ENCODE assay signal across 8 cellular contexts in genomic region chr15:40952301-40952900, GRCh38. TPM values are rescaled to one million over a fixed set of nuclear protein-coding genes. Genes with fewer than 3 reads are reported as not detected.
DNase-seq lines count a peak whose midpoint lies in the region; ATAC-seq and TF ChIP-seq lines count a peak whose summit lies in the region.

No MANE protein-coding gene starts in this region.

- H3K4me1 ChIP-seq in ascending aorta: peaks cover 7 to 29% of the 10 kb centered on the region in 2 donors
- peaks cover 0 to 21% (median 5%) of the 10 kb centered on the region in 4 donors for H3K4me1 ChIP-seq in tibial nerve

- 49 to 50% methylated on average over 22 to 23 of the region's 23 CpGs for WGBS in lower leg skin, 2 donors
- WGBS in tibial nerve, 2 donors: 72 to 87% methylated on average over 9 to 10 of the region's 23 CpGs

- ATAC-seq in activated T-cell treated with anti-CD3 and anti-CD28 coated beads, Interleukin-2, amount 50 U/mL, for 72 hours (replicated peaks in 1 of 2): no peak

- no peaks in the 10 kb centered on the region for H3K27me3 Mint-ChIP-seq in activated T-cell treated with anti-CD3 and anti-CD28 coated beads, Interleukin-2, amount 50 U/mL, for 72 hours (ENCODE audit: low read depth)

- H3K27me3 ChIP-seq in ascending aorta (no peaks in the 10 kb centered on the region), tibial nerve (peaks cover 0 to 10% of the 10 kb centered on the region in 2 donors)

- DNase-seq in activated T-cell treated with anti-CD3 and anti-CD28 coated beads, Interleukin-2, amount 50 U/mL, for 72 hours: peak in 1 of 2 donors; percentile 35
- DNase-seq in activated T-cell treated with anti-CD3 and anti-CD28 coated beads, Interleukin-2, amount 50 U/mL, for 48 hours: no peak
- DNase-seq in ascending aorta (ENCODE audit: low spot score in 2 of 2): no peak
- DNase-seq in lower leg skin (ENCODE audit: low spot score in 2 of 2): no peak
- DNase-seq in tibial nerve (ENCODE audit: low spot score in 2 of 2): no peak
- no peak for DNase-seq in NCI-H1436 treated with DMSO at 0.1 percent for 48 hours (lab: John Stamatoyannopoulos, UW)
- no peak for DNase-seq in medulla oblongata (ENCODE audit: extremely low spot score)
- DNase-seq in NCI-H1930 (lab: John Stamatoyannopoulos, UW): no peak

- intact Hi-C loops in ascending aorta (cut with DNase I) (loop anchor here (2.0 kb wide), 1 partner anchor 46 kb away; no protein-coding TSS in a partner anchor), lower leg skin (cut with DNase I; ENCODE audit: low total_unique reads) (no loop called here)

- H3K4me3 ChIP-seq in ascending aorta: peak overlapping the region; percentile 64 to 96
- H3K4me3 ChIP-seq in lower leg skin (ENCODE audit: low read depth, poor library complexity, severe bottlenecking): peak overlapping the region; percentile 43
- H3K4me3 ChIP-seq in tibial nerve: peak overlapping the region; percentile 32 to 70 (median 62)

- no peaks in the 10 kb centered on the region for H3K9me3 ChIP-seq in ascending aorta
- H3K9me3 ChIP-seq in tibial nerve: no peaks in the 10 kb centered on the region

- peak overlapping the region; percentile 94 to 95 for H3K4me3 Mint-ChIP-seq in activated T-cell treated with anti-CD3 and anti-CD28 coated beads, Interleukin-2, amount 50 U/mL, for 72 hours

- H3K9me3 Mint-ChIP-seq in activated T-cell treated with anti-CD3 and anti-CD28 coated beads, Interleukin-2, amount 50 U/mL, for 72 hours: no peaks in the 10 kb centered on the region

- H3K27ac ChIP-seq in ascending aorta (peak overlapping the region; percentile 80 to 82), tibial nerve (peak overlapping the region in 2 of 4 donors; percentile 35 to 72)

- H3K36me3 ChIP-seq in ascending aorta: no peaks in the 10 kb centered on the region
- H3K36me3 ChIP-seq in tibial nerve: no peaks in the 10 kb centered on the region

- H3K36me3 Mint-ChIP-seq in activated T-cell treated with anti-CD3 and anti-CD28 coated beads, Interleukin-2, amount 50 U/mL, for 72 hours (ENCODE audit: insufficient read depth in 2 of 2): peaks cover 19 to 26% of the 10 kb centered on the region in 2 donors

- TF ChIP-seq POLR2A in lower leg skin (IDR thresholded peaks at IDR 0.05) (no peak), tibial nerve (IDR thresholded peaks at IDR 0.05) (no peak)

- H3K27ac Mint-ChIP-seq in activated T-cell treated with anti-CD3 and anti-CD28 coated beads, Interleukin-2, amount 50 U/mL, for 72 hours: peak overlapping the region; percentile 96

- no peak for TF ChIP-seq CTCF in ascending aorta (IDR thresholded peaks at IDR 0.05)
- TF ChIP-seq CTCF in lower leg skin (IDR thresholded peaks at IDR 0.05): no peak
- no peak for TF ChIP-seq CTCF in tibial nerve (IDR thresholded peaks at IDR 0.05)

- TF ChIP-seq EP300 in tibial nerve (IDR thresholded peaks at IDR 0.05): no peak

- peaks cover 38% of the 10 kb centered on the region for H3K4me1 Mint-ChIP-seq in activated T-cell treated with anti-CD3 and anti-CD28 coated beads, Interleukin-2, amount 50 U/mL, for 72 hours (ENCODE audit: low read depth)

RNA-seq across cellular contexts. Expression of gene CHAC1, which starts 0.9 kb away (rescaled TPM):
- total RNA-seq in activated T-cell treated with anti-CD3 and anti-CD28 coated beads, Interleukin-2, amount 50 U/mL, for 72 hours: 10 to 100 TPM; 77.8 to 83.0 TPM
- total RNA-seq in ascending aorta (28.5 TPM), lower leg skin (10 to 100 TPM in 1 of 4 donors, 1 to 10 TPM in 1, under 1 TPM in 1, not detected in 1; 0.81 to 13.6 (median 4.4) TPM), tibial nerve (1 to 10 TPM in 1 of 4 donors, not detected in 3; 2.7 TPM)

RNA-seq across cellular contexts. Expression of gene DLL4, which starts 23.3 kb away (rescaled TPM):
- under 1 TPM; 0.12 to 0.19 TPM for total RNA-seq in activated T-cell treated with anti-CD3 and anti-CD28 coated beads, Interleukin-2, amount 50 U/mL, for 72 hours
- 30.2 TPM for total RNA-seq in ascending aorta
- total RNA-seq in lower leg skin: 1 to 10 TPM; 4.0 to 8.3 (median 5.1) TPM
- 10 to 100 TPM in 1 of 4 donors, 1 to 10 TPM in 3; 4.2 to 11.2 (median 7.1) TPM for total RNA-seq in tibial nerve

RNA-seq across cellular contexts. Expression of gene VPS18, which starts 58.2 kb away (rescaled TPM):
- total RNA-seq in activated T-cell treated with anti-CD3 and anti-CD28 coated beads, Interleukin-2, amount 50 U/mL, for 72 hours: 10 to 100 TPM; 10.7 to 12.1 TPM
- 51.8 TPM for total RNA-seq in ascending aorta
- 10 to 100 TPM; 15.4 to 29.9 (median 25.7) TPM for total RNA-seq in lower leg skin
- total RNA-seq in tibial nerve: 10 to 100 TPM; 22.2 to 29.2 (median 25.2) TPM

Comparison
In these comparisons a context has a peak if more than half of its experiments do, and no peak if none do; other contexts are left out.
1. RNA of gene DLL4, which starts 23.3 kb away (total RNA-seq): 30.2 TPM in ascending aorta (single experiment), 4.2 to 11.2 TPM in tibial nerve and 4.0 to 8.3 TPM in lower leg skin; 0.12 to 0.19 TPM in activated T-cell treated with anti-CD3 and anti-CD28 coated beads, Interleukin-2, amount 50 U/mL, for 72 hours; every median in the first group is over 4 times any median in the second.
2. Peak in every context shown above with its lines, with median percentiles within 50 percentile points of each other: H3K4me3 ChIP-seq.